ENCODE assay signal across 8 cellular contexts in the genomic region with DNA sequence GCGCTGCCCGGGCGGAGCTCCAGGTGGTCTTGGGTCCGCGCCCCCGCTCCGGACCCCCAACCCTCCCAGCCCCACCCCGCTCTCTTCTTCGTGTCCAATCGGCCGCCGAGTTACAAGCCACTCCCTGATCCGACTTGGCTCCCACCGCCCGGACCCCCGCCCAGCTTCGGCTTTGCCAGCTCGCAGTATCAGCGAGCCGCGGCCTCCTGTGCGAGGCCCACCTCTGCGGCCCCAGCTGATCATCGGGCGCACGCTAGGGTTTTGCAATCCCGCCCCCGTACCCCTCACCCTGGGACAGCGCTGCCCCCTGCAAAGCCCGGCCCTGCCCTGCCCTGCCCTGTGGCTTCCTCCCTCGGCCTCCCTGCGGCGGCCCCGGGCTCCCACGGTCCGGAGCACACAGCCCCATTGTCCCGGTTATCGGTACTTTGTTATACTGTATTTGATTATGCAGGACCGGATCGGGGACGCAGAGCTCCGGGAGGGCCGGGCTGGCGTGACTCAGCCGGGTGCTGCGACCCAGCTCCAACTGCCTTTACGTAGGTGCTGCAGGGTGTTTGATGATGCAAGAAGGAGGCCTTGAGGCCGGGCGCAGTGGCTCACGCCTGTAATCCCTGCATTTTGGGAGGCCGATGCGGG. TPM values are rescaled to one million over a fixed set of nuclear protein-coding genes. Genes with fewer than 3 reads are reported as not detected.
DNase-seq lines count a peak whose midpoint lies in the region; ATAC-seq and TF ChIP-seq lines count a peak whose summit lies in the region.

No MANE protein-coding gene starts in this region.

- DNase-seq in AG04450 (ENCODE audit: low read depth, low spot score) = no peak
- peak; percentile 70 for DNase-seq in GM20000 (ENCODE audit: low spot score)
- peak; percentile 71 for DNase-seq in NCI-H226
- DNase-seq in activated T-cell treated with anti-CD3 and anti-CD28 coated beads, Interleukin-2, amount 50 U/mL, for 24 hours = peak; percentile 76
- peak; percentile 72 for DNase-seq in fibroblast of mammary gland (ENCODE audit: low read depth)
- peak; percentile 54 to 67 (median 60) for DNase-seq in ovary

- H3K27ac Mint-ChIP-seq in activated T-cell treated with anti-CD3 and anti-CD28 coated beads, Interleukin-2, amount 50 U/mL, for 24 hours = peak overlapping the region; percentile 88

- TF ChIP-seq EP300 in ovary (IDR thresholded peaks at IDR 0.05) = no peak

- WGBS in ovary, 3 donors = 7 to 18% (median 12%) methylated on average over 42 to 52 of the region's 52 CpGs

- peaks cover 2% of the 10 kb centered on the region for H3K4me1 ChIP-seq in ovary (ENCODE audit: insufficient read depth)

- H3K4me1 Mint-ChIP-seq in activated T-cell treated with anti-CD3 and anti-CD28 coated beads, Interleukin-2, amount 50 U/mL, for 24 hours (ENCODE audit: low read depth) = peaks cover 32% of the 10 kb centered on the region

- H3K4me3 Mint-ChIP-seq in activated T-cell treated with anti-CD3 and anti-CD28 coated beads, Interleukin-2, amount 50 U/mL, for 24 hours = peak overlapping the region; percentile 73

- no peak for TF ChIP-seq CTCF in AG04450 (IDR thresholded peaks at IDR 0.05; ENCODE audit: low read depth, low read length)
- TF ChIP-seq CTCF in GM20000 (IDR thresholded peaks at IDR 0.05; ENCODE audit: extremely low read depth, missing control alignments) = no peak
- no peak for TF ChIP-seq CTCF in fibroblast of mammary gland (conservative IDR thresholded peaks at IDR 0.05; ENCODE audit: control insufficient read depth, insufficient read depth, low read depth, low read length)
- no peak for TF ChIP-seq CTCF in ovary (IDR thresholded peaks at IDR 0.05)

- ATAC-seq in GM18873 (IDR thresholded peaks at IDR 0.05; ENCODE audit: low FRiP score, unreplicated experiment) (no peak), GM19467 (IDR thresholded peaks at IDR 0.05; ENCODE audit: unreplicated experiment) (no peak)

- H3K27ac ChIP-seq in AG04450 (ENCODE audit: low read depth, low read length) (no peak overlapping the region), ovary (peak overlapping the region in 1 of 2 donors; percentile 41)

- H3K36me3 Mint-ChIP-seq in activated T-cell treated with anti-CD3 and anti-CD28 coated beads, Interleukin-2, amount 50 U/mL, for 24 hours (ENCODE audit: low read depth) = peaks cover 67% of the 10 kb centered on the region

- H3K4me3 ChIP-seq in AG04450 (ENCODE audit: low read depth, low read length) = peak overlapping the region; percentile 43
- H3K4me3 ChIP-seq in fibroblast of mammary gland (ENCODE audit: control insufficient read depth, low read depth, low read length) = peak overlapping the region; percentile 24
- H3K4me3 ChIP-seq in ovary = peak overlapping the region; percentile 40

- H3K9me3 ChIP-seq in AG04450 (ENCODE audit: control insufficient read depth, insufficient read depth, low read length) = peaks cover 4% of the 10 kb centered on the region; the same call in 1 of the 2 replicates
- H3K9me3 ChIP-seq in ovary = no peaks in the 10 kb centered on the region

- no peaks in the 10 kb centered on the region for H3K9me3 Mint-ChIP-seq in activated T-cell treated with anti-CD3 and anti-CD28 coated beads, Interleukin-2, amount 50 U/mL, for 24 hours

- no peaks in the 10 kb centered on the region for H3K36me3 ChIP-seq in ovary

- H3K27me3 Mint-ChIP-seq in activated T-cell treated with anti-CD3 and anti-CD28 coated beads, Interleukin-2, amount 50 U/mL, for 24 hours = no peaks in the 10 kb centered on the region

- POLR2A ChIA-PET in AG04450 (lab: Yijun Ruan, JAX) = no interaction called here

- H3K27me3 ChIP-seq in AG04450 (ENCODE audit: control insufficient read depth, insufficient read depth, low read length) = no peaks in the 10 kb centered on the region
- no peaks in the 10 kb centered on the region for H3K27me3 ChIP-seq in ovary

- intact Hi-C loops in ovary (cut with DNase I) = no loop called here

- CTCF ChIA-PET in AG04450 (lab: Charles Lee) = interaction anchor here (0.9 kb wide), 1 partner anchor 99 kb away, joined by 3 read pairs; no protein-coding TSS in a partner anchor

- no peak for TF ChIP-seq POLR2A in ovary (IDR thresholded peaks at IDR 0.05)

RNA-seq across cellular contexts. Expression of gene LPAR2, which starts 0.6 kb away (rescaled TPM):
- polyA plus RNA-seq in AG04450 (2011; rRNA removed) (2.2 and 2.3 TPM in 2 replicates), ovary (1 to 10 TPM; 3.2 to 7.9 TPM)
- 0.64 and 3.0 TPM in 2 replicates for polyA minus RNA-seq in AG04450 (2011; rRNA and poly(A)+ RNA removed)
- total RNA-seq in ovary = 10 to 100 TPM in 1 of 7 donors, 1 to 10 TPM in 6; 4.5 to 17.0 (median 7.3) TPM

RNA-seq across cellular contexts. Expression of gene PBX4, which starts 10.1 kb away (rescaled TPM):
- polyA plus RNA-seq in AG04450 (2011; rRNA removed) (0.63 and 0.69 TPM in 2 replicates), ovary (1 to 10 TPM in 1 of 2 donors, under 1 TPM in 1; 0.73 to 4.1 TPM)
- 1.00 and 1.6 TPM in 2 replicates for polyA minus RNA-seq in AG04450 (2011; rRNA and poly(A)+ RNA removed)
- total RNA-seq in ovary = 1 to 10 TPM; 1.9 to 4.4 (median 3.2) TPM

RNA-seq across cellular contexts. Expression of gene GMIP, which starts 14.8 kb away (rescaled TPM):
- polyA plus RNA-seq in AG04450 (2011; rRNA removed) = 3.1 and 3.8 TPM in 2 replicates
- polyA minus RNA-seq in AG04450 (2011; rRNA and poly(A)+ RNA removed) = 4.7 and 4.9 TPM in 2 replicates
- 1 to 10 TPM; 3.9 to 6.9 (median 5.2) TPM for total RNA-seq in ovary
- polyA plus RNA-seq in ovary = 1 to 10 TPM; 3.3 to 3.8 TPM

RNA-seq across cellular contexts. Expression of gene ATP13A1, which starts 34.9 kb away (rescaled TPM):
- polyA plus RNA-seq in AG04450 (2011; rRNA removed) (9.4 and 13.4 TPM in 2 replicates), ovary (10 to 100 TPM; 24.9 to 40.9 TPM)
- polyA minus RNA-seq in AG04450 (2011; rRNA and poly(A)+ RNA removed) = 23.7 and 31.8 TPM in 2 replicates
- total RNA-seq in ovary = 100 to 1,000 TPM in 2 of 7 donors, 10 to 100 TPM in 5; 46.7 to 407 (median 67.7) TPM

RNA-seq across cellular contexts. Expression of gene ZNF101, which starts 40.0 kb away (rescaled TPM):
- polyA plus RNA-seq in AG04450 (2011; rRNA removed) (4.3 and 4.5 TPM in 2 replicates), ovary (10 to 100 TPM in 1 of 2 donors, 1 to 10 TPM in 1; 4.2 to 10.4 TPM)
- 3.7 and 3.9 TPM in 2 replicates for polyA minus RNA-seq in AG04450 (2011; rRNA and poly(A)+ RNA removed)
- 10 to 100 TPM in 1 of 7 donors, 1 to 10 TPM in 6; 2.9 to 12.6 (median 5.6) TPM for total RNA-seq in ovary
